Comparison of ENCODE assay signal across 29 cellular contexts in the genomic region with DNA sequence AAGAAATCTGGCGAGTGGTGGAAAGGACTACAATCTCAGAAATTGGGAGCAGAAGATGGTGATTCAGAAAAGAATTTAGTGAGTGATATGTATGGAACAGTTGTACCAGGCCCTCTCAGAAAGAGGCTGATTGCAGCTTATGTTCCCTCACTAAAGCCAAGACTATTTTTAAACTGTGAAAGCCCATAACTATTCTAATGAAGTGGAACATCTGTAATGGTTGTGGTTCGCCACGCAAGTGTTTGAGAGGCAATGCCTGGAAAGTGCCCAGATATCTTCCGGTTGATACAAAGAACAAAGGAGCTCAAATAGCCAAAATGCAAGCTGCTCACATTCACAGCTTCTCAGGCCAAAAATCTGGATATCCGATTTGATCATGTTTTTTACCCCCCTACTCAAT.
DNase-seq lines count a peak whose midpoint lies in the region; ATAC-seq and TF ChIP-seq lines count a peak whose summit lies in the region.
"Had no signal": no experiment of that assay in that cellular context is flagged by ENCODE, and none has a peak within 500 bp of the region (broad histone marks: within the 10 kb centered on the region; RNA-seq: fewer than 3 reads in every experiment).

No MANE protein-coding gene starts in this region.

- H3K4me1 ChIP-seq in CD8-positive, alpha-beta T cell (ENCODE audit: insufficient read depth, low read length): no peaks in the 10 kb centered on the region
- H3K4me1 ChIP-seq: gastroesophageal sphincter, left lung, psoas muscle, stomach, thyroid gland had no signal

- CTCF ChIA-PET in CD8-positive, alpha-beta T cell (lab: Charles Lee): no interaction called here

- ATAC-seq in left ventricle myocardium superior: peak; percentile 43
- ATAC-seq in left cardiac atrium: no peak
- no peak for ATAC-seq in CD8-positive, alpha-beta T cell
- no peak for ATAC-seq in activated naive CD4-positive, alpha-beta T cell treated with anti-CD3 and anti-CD28 coated beads, Interleukin-2, amount 50 U/mL, for 72 hours
- ATAC-seq: gastroesophageal sphincter, left lung, psoas muscle had no signal

- no peaks in the 10 kb centered on the region for H3K36me3 Mint-ChIP-seq in CD8-positive, alpha-beta T cell
- H3K36me3 Mint-ChIP-seq in activated naive CD4-positive, alpha-beta T cell treated with anti-CD3 and anti-CD28 coated beads, Interleukin-2, amount 50 U/mL, for 72 hours: no peaks in the 10 kb centered on the region
- H3K36me3 Mint-ChIP-seq: CD14-positive monocyte had no signal

- no peak for TF ChIP-seq CTCF in CD8-positive, alpha-beta T cell (IDR thresholded peaks at IDR 0.05)

- DNase-seq in left ventricle myocardium superior: no peak
- no peak for DNase-seq in left cardiac atrium
- DNase-seq in NCI-H446 treated with DMSO at 0.1 percent for 48 hours (lab: John Stamatoyannopoulos, UW): peak; percentile 39
- peak; percentile 58 for DNase-seq in inferior parietal cortex (ENCODE audit: extremely low spot score)
- DNase-seq in NCI-H1436 treated with DMSO at 0.1 percent for 48 hours (lab: John Stamatoyannopoulos, UW): no peak
- no peak for DNase-seq in CD8-positive, alpha-beta T cell
- DNase-seq in activated naive CD4-positive, alpha-beta T cell treated with anti-CD3 and anti-CD28 coated beads, Interleukin-2, amount 50 U/mL, for 72 hours (ENCODE audit: low spot score in 2 of 2): no peak
- DNase-seq: activated CD4-positive, alpha-beta T cell treated with anti-CD3 and anti-CD28 coated beads for 4 hours; activated CD8-positive, alpha-beta memory T cell treated with anti-CD3 and anti-CD28 coated beads for 24 hours; activated naive CD4-positive, alpha-beta T cell treated with anti-CD3 and anti-CD28 coated beads, Interleukin-2, amount 50 U/mL, for 16 hours; activated T-cell treated with anti-CD3 and anti-CD28 coated beads for 4 hours; amniotic stem cell; DMS79 treated with DMSO at 0.1 percent for 48 hours; GF-D8; Karpas-422; left lung; mesendoderm; NCI-H187 treated with DMSO at 0.1 percent for 48 hours; NCI-H82; nucleus accumbens; psoas muscle; sigmoid colon; stimulated activated CD4-positive, alpha-beta T cell treated with anti-CD3 and anti-CD28 coated beads, Interleukin-4, amount 100 ng/mL, for 1 hour; stomach; T-helper 9 cell; thyroid gland had no signal

- no peaks in the 10 kb centered on the region for H3K27me3 Mint-ChIP-seq in CD8-positive, alpha-beta T cell (ENCODE audit: low read depth)

- H3K27me3 ChIP-seq in CD8-positive, alpha-beta T cell (ENCODE audit: insufficient read depth, low read length): no peaks in the 10 kb centered on the region
- H3K27me3 ChIP-seq: gastroesophageal sphincter, left lung, sigmoid colon, stomach, thyroid gland had no signal

- POLR2A ChIA-PET in CD8-positive, alpha-beta T cell (lab: Charles Lee): no interaction called here

- no peak overlapping the region for H3K27ac Mint-ChIP-seq in CD8-positive, alpha-beta T cell
- no peak overlapping the region for H3K27ac Mint-ChIP-seq in activated naive CD4-positive, alpha-beta T cell treated with anti-CD3 and anti-CD28 coated beads, Interleukin-2, amount 50 U/mL, for 72 hours
- H3K27ac Mint-ChIP-seq: activated T-helper 2 cell treated with anti-CD3 and anti-CD28 coated beads, Interferon-gamma antibody, Interleukin-2, Interleukin-4, amounts not matched to agents 10 μg/mL and 5 μg/mL and 100 μg/mL, durations not matched to agents 14 hours and 24 hours and 36 hours; CD14-positive monocyte had no signal

- H3K36me3 ChIP-seq in CD8-positive, alpha-beta T cell (ENCODE audit: insufficient read depth, low read length): no peaks in the 10 kb centered on the region
- H3K36me3 ChIP-seq: gastroesophageal sphincter, left lung, sigmoid colon, stomach, thyroid gland had no signal

- no peak overlapping the region for H3K4me3 ChIP-seq in CD8-positive, alpha-beta T cell (ENCODE audit: low read depth, low read length)
- H3K4me3 ChIP-seq: gastroesophageal sphincter, left lung, psoas muscle, sigmoid colon, stomach, thyroid gland had no signal

- H3K4me3 Mint-ChIP-seq in CD8-positive, alpha-beta T cell: no peak overlapping the region
- H3K4me3 Mint-ChIP-seq: CD14-positive monocyte had no signal

- no peaks in the 10 kb centered on the region for H3K4me1 Mint-ChIP-seq in CD8-positive, alpha-beta T cell (ENCODE audit: low read depth)
- H3K4me1 Mint-ChIP-seq: CD14-positive monocyte had no signal

- H3K9me3 Mint-ChIP-seq in CD8-positive, alpha-beta T cell: peaks cover 7% of the 10 kb centered on the region
- peaks cover 7 to 12% of the 10 kb centered on the region in 2 donors for H3K9me3 Mint-ChIP-seq in activated naive CD4-positive, alpha-beta T cell treated with anti-CD3 and anti-CD28 coated beads, Interleukin-2, amount 50 U/mL, for 72 hours
- H3K9me3 Mint-ChIP-seq: activated T-helper 2 cell treated with anti-CD3 and anti-CD28 coated beads, Interferon-gamma antibody, Interleukin-2, Interleukin-4, amounts not matched to agents 10 μg/mL and 5 μg/mL and 100 μg/mL, durations not matched to agents 14 hours and 24 hours and 36 hours; CD14-positive monocyte had no signal

- intact Hi-C loops in left ventricle myocardium superior (cut with micrococcal nuclease): no loop called here
- intact Hi-C loops in left cardiac atrium (cut with DNase I): no loop called here
- intact Hi-C loops in CD8-positive, alpha-beta T cell (cut with DNase I, micrococcal nuclease): no loop called here

- H3K27ac ChIP-seq in CD8-positive, alpha-beta T cell (ENCODE audit: low read depth, low read length): no peak overlapping the region
- H3K27ac ChIP-seq: gastroesophageal sphincter, left lung, psoas muscle, sigmoid colon, stomach, thyroid gland had no signal

- no peaks in the 10 kb centered on the region for H3K9me3 ChIP-seq in CD8-positive, alpha-beta T cell (ENCODE audit: low read length)
- H3K9me3 ChIP-seq: gastroesophageal sphincter, left lung, psoas muscle, sigmoid colon, thyroid gland had no signal

Comparison
In these comparisons a context has a peak if more than half of its experiments do, and no peak if none do; other contexts are left out.
1. DNase-seq: peak in NCI-H446 treated with DMSO at 0.1 percent for 48 hours (single experiment) and inferior parietal cortex (single experiment); none in left ventricle myocardium superior (single experiment), left cardiac atrium (single experiment), NCI-H1436 treated with DMSO at 0.1 percent for 48 hours (single experiment), CD8-positive, alpha-beta T cell (0 of 7) and activated naive CD4-positive, alpha-beta T cell treated with anti-CD3 and anti-CD28 coated beads, Interleukin-2, amount 50 U/mL, for 72 hours (0 of 2).